8 cellular contexts compared by ENCODE assay signal in genomic region chr18:26656401-26656943, GRCh38.
A peak's percentile ranks its signal among the peaks of the same experiment; 100 is the strongest.
DNase-seq lines count a peak whose midpoint lies in the region; ATAC-seq and TF ChIP-seq lines count a peak whose summit lies in the region.

No MANE protein-coding gene starts in this region.

- 0% methylated on average over 26 to 38 of the region's 68 CpGs for WGBS in testis, 2 donors

- peak; percentile 43 for ATAC-seq in WTC11

- no peak for TF ChIP-seq POLR2A in testis (IDR thresholded peaks at IDR 0.05)

- peaks cover 9% of the 10 kb centered on the region for H3K4me1 ChIP-seq in testis

- H3K36me3 Mint-ChIP-seq in WTC11, result no peaks in the 10 kb centered on the region

- CTCF ChIA-PET in HEK293T (lab: Yijun Ruan, JAX) (interaction anchor here (0.7 kb wide), 1 partner anchor 100 kb away, joined by 3 read pairs; no protein-coding TSS in a partner anchor), WTC11 (lab: Charles Lee) (interaction anchor here (0.7 to 1.8 kb wide), 7 partner anchors 8 to 273 kb away, joined by 3 to 15 read pairs (median 4); no protein-coding TSS in a partner anchor)

- H3K36me3 ChIP-seq in testis (ENCODE audit: low read depth, missing control alignments), result no peaks in the 10 kb centered on the region

- H3K27ac Mint-ChIP-seq in WTC11, result no peak overlapping the region

- no peaks in the 10 kb centered on the region for H3K9me3 ChIP-seq in iPS-18c (ENCODE audit: control insufficient read depth, insufficient read depth, low read length)
- no peaks in the 10 kb centered on the region for H3K9me3 ChIP-seq in testis

- intact Hi-C loops in testis (cut with DNase I; ENCODE audit: low total_unique reads), result no loop called here

- H3K4me3 Mint-ChIP-seq in WTC11, result peak overlapping the region; percentile 80

- DNase-seq in HEK293T (ENCODE audit: extremely low spot score), result no peak
- peak; percentile 35 for DNase-seq in WTC11 (ENCODE audit: low spot score)
- DNase-seq in testis, result no peak
- no peak for DNase-seq in NCI-H1105 (lab: John Stamatoyannopoulos, UW)
- DNase-seq in effector CD4-positive, alpha-beta T cell, result no peak
- no peak for DNase-seq in T-helper 1 cell

- H3K4me3 ChIP-seq in iPS-18c (ENCODE audit: insufficient read depth, low read depth, low read length) (peak overlapping the region; percentile 75), testis (peak overlapping the region; percentile 70 to 78)

- no peaks in the 10 kb centered on the region for H3K27me3 ChIP-seq in testis

- peak overlapping the region; percentile 75 for H3K27ac ChIP-seq in C4-2B
- H3K27ac ChIP-seq in testis, result peak overlapping the region; percentile 58 to 86

- H3K27me3 Mint-ChIP-seq in WTC11 (ENCODE audit: low read depth), result peaks cover 37% of the 10 kb centered on the region

- TF ChIP-seq CTCF in C4-2B (conservative IDR thresholded peaks at IDR 0.05) (no peak), WTC11 (IDR thresholded peaks at IDR 0.05) (no peak), testis (IDR thresholded peaks at IDR 0.05) (no peak)

- POLR2A ChIA-PET in HEK293T (lab: Yijun Ruan, JAX), result interaction anchor here (1.0 to 1.7 kb wide), 4 partner anchors 9 to 240 kb away, joined by 3 to 4 read pairs (median 3); no protein-coding TSS in a partner anchor
- POLR2A ChIA-PET in WTC11 (lab: Charles Lee), result interaction anchor here (0.6 kb wide), 1 partner anchor 1135 kb away, joined by 3 read pairs; no protein-coding TSS in a partner anchor

- no peaks in the 10 kb centered on the region for H3K9me3 Mint-ChIP-seq in WTC11

- peaks cover 58% of the 10 kb centered on the region for H3K4me1 Mint-ChIP-seq in WTC11

TF ChIP-seq in HEK293T, 16 proteins besides CTCF, POLR2A, EP300 and RAD21:
- TF ChIP-seq L3MBTL2 (conservative IDR thresholded peaks at IDR 0.05), result 0 out of 2 replicates have a peak, but pooled peaks have one; percentile 33
- no peak for TF ChIP-seq CTBP1 (IDR thresholded peaks at IDR 0.05; ENCODE audit: borderline replicate concordance)
- TF ChIP-seq ELF4 (IDR thresholded peaks at IDR 0.05), result no peak
- TF ChIP-seq ARNT (IDR thresholded peaks at IDR 0.05), result 0 out of 2 replicates have a peak, but pooled peaks have one; percentile 11
- TF ChIP-seq FOXA1 (IDR thresholded peaks at IDR 0.05), result no peak

TF ChIP-seq in WTC11, 78 proteins besides CTCF, POLR2A, EP300 and RAD21:
- peak; percentile 63; the same call in 1 of the 2 replicates for TF ChIP-seq ZNF423 (CRISPR knock-in tag; IDR thresholded peaks at IDR 0.05)
- TF ChIP-seq, protein P1, sequence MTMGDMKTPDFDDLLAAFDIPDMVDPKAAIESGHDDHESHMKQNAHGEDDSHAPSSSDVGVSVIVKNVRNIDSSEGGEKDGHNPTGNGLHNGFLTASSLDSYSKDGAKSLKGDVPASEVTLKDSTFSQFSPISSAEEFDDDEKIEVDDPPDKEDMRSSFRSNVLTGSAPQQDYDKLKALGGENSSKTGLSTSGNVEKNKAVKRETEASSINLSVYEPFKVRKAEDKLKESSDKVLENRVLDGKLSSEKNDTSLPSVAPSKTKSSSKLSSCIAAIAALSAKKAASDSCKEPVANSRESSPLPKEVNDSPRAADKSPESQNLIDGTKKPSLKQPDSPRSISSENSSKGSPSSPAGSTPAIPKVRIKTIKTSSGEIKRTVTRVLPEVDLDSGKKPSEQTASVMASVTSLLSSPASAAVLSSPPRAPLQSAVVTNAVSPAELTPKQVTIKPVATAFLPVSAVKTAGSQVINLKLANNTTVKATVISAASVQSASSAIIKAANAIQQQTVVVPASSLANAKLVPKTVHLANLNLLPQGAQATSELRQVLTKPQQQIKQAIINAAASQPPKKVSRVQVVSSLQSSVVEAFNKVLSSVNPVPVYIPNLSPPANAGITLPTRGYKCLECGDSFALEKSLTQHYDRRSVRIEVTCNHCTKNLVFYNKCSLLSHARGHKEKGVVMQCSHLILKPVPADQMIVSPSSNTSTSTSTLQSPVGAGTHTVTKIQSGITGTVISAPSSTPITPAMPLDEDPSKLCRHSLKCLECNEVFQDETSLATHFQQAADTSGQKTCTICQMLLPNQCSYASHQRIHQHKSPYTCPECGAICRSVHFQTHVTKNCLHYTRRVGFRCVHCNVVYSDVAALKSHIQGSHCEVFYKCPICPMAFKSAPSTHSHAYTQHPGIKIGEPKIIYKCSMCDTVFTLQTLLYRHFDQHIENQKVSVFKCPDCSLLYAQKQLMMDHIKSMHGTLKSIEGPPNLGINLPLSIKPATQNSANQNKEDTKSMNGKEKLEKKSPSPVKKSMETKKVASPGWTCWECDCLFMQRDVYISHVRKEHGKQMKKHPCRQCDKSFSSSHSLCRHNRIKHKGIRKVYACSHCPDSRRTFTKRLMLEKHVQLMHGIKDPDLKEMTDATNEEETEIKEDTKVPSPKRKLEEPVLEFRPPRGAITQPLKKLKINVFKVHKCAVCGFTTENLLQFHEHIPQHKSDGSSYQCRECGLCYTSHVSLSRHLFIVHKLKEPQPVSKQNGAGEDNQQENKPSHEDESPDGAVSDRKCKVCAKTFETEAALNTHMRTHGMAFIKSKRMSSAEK (CRISPR knock-in tag; IDR thresholded peaks at IDR 0.05; ENCODE audit: borderline replicate concordance), result no peak
